11 cellular contexts compared by ENCODE assay signal in genomic region chr2:144548532-144549191, GRCh38. TPM values are rescaled to one million over a fixed set of nuclear protein-coding genes. Genes with fewer than 3 reads are reported as not detected.
DNase-seq lines count a peak whose midpoint lies in the region; ATAC-seq, FAIRE-seq and TF ChIP-seq lines count a peak whose summit lies in the region.
"Had no signal": no experiment of that assay in that cellular context is flagged by ENCODE, and none has a peak within 500 bp of the region (broad histone marks: within the 10 kb centered on the region; RNA-seq: fewer than 3 reads in every experiment).

No MANE protein-coding gene starts in this region.

- H2AFZ ChIP-seq in H1 (ENCODE audit: low read length), result no peak overlapping the region

- no peak overlapping the region for H3K23ac ChIP-seq in H1 (ENCODE audit: insufficient read length)

- no peak overlapping the region for H4K8ac ChIP-seq in H1 (ENCODE audit: extremely low read depth, insufficient read depth, low read length)

- no peak overlapping the region for H3K56ac ChIP-seq in H1 (replicated peaks; ENCODE audit: insufficient read length, low read depth, low read length)

- FAIRE-seq in H1 (lab: Jason Lieb, UNC), result no peak

- H3K27me3 ChIP-seq in H1 (replicated peaks in 1 of 4; ENCODE audit: control insufficient read depth in 3 of 4, extremely low read depth in 1 of 4, insufficient read depth in 3 of 4, low read length in 3 of 4), result no peaks in the 10 kb centered on the region

- H3K36me3 ChIP-seq in H1 (ENCODE audit: control insufficient read depth in 2 of 4, insufficient read depth in 4 of 4, low read length in 3 of 4), result no peaks in the 10 kb centered on the region
- H3K36me3 ChIP-seq: lower lobe of right lung had no signal

- H3K4me3 ChIP-seq in H1 (ENCODE audit: extremely low read depth in 1 of 4, insufficient read depth in 2 of 4, low read depth in 3 of 4, low read length in 4 of 4), result no peak overlapping the region
- H3K4me3 ChIP-seq: lower lobe of right lung had no signal

- no peak for TF ChIP-seq POLR2A in H1 (IDR thresholded peaks at IDR 0.05; ENCODE audit: control extremely low read depth in 1 of 2, low read depth in 2 of 2, low read length in 2 of 2)

- no peak overlapping the region for H2AK5ac ChIP-seq in H1 (ENCODE audit: low read depth, low read length)

- H3K18ac ChIP-seq in H1 (ENCODE audit: extremely low read depth, low read length), result no peak overlapping the region

- H3K23me2 ChIP-seq in H1 (ENCODE audit: low read depth, low read length), result no peaks in the 10 kb centered on the region

- no peak overlapping the region for H3K9ac ChIP-seq in H1 (replicated peaks in 1 of 4; ENCODE audit: extremely low read depth in 1 of 4, low read depth in 3 of 4, low read length in 3 of 4)

- H3K14ac ChIP-seq in H1 (ENCODE audit: insufficient read length), result no peak overlapping the region

- no peak overlapping the region for H4K91ac ChIP-seq in H1 (replicated peaks; ENCODE audit: insufficient read length, low read length)

- H3K4me2 ChIP-seq in H1 (ENCODE audit: insufficient read depth in 1 of 2, low read depth in 2 of 2, low read length in 2 of 2), result no peak overlapping the region

- H2BK120ac ChIP-seq in H1 (replicated peaks; ENCODE audit: low read depth, low read length), result no peak overlapping the region

- H2BK15ac ChIP-seq in H1 (ENCODE audit: low read length), result no peak overlapping the region

- POLR2A ChIA-PET in H1 (lab: Charles Lee; ENCODE audit: partially characterized antibody), result no interaction called here

- no peaks in the 10 kb centered on the region for H4K20me1 ChIP-seq in H1 (replicated peaks in 1 of 2; ENCODE audit: control insufficient read depth in 1 of 2, insufficient read depth in 2 of 2, low read length in 2 of 2)

- ATAC-seq in GM18511 (IDR thresholded peaks at IDR 0.05; ENCODE audit: unreplicated experiment), result peak; percentile 77
- peak; percentile 67 for ATAC-seq in GM21717 (IDR thresholded peaks at IDR 0.05; ENCODE audit: unreplicated experiment)
- peak; percentile 73 for ATAC-seq in HG03571 (IDR thresholded peaks at IDR 0.05; ENCODE audit: unreplicated experiment)
- ATAC-seq: right cardiac atrium had no signal

- DNase-seq in H1 (ENCODE audit: low read depth in 1 of 2, low spot score in 2 of 2) (no peak), mesenteric fat pad (ENCODE audit: low spot score) (no peak), foreskin melanocyte (no peak), NCI-H82 treated with DMSO at 0.1 percent for 48 hours (lab: John Stamatoyannopoulos, UW; ENCODE audit: unreplicated experiment) (no peak)
- no peak for DNase-seq in activated T-cell treated with anti-CD3 and anti-CD28 coated beads, Interleukin-2, amount 50 U/mL, for 1 hour
- DNase-seq: activated CD8-positive, alpha-beta memory T cell treated with anti-CD3 and anti-CD28 coated beads, Interleukin-2, amount 50 U/mL, for 48 hours; lower lobe of right lung; right cardiac atrium had no signal

- H3K4ac ChIP-seq in H1 (replicated peaks; ENCODE audit: insufficient read length, low read depth, low read length), result no peak overlapping the region

- TF ChIP-seq CTCF in H1 (IDR thresholded peaks at IDR 0.05; ENCODE audit: control extremely low read depth in 1 of 3, insufficient read depth in 1 of 3, low read depth in 1 of 3, low read length in 3 of 3), result no peak

- TF ChIP-seq RAD21 in H1 (IDR thresholded peaks at IDR 0.05 in 1 of 2, conservative IDR thresholded peaks at IDR 0.05 in 1 of 2; ENCODE audit: low read depth in 2 of 2, low read length in 2 of 2), result no peak

- no peak overlapping the region for H3K27ac ChIP-seq in H1 (ENCODE audit: low read depth, low read length)
- H3K27ac ChIP-seq: lower lobe of right lung had no signal

- no peak overlapping the region for H2BK5ac ChIP-seq in H1 (ENCODE audit: low read depth, low read length)

- H3K79me2 ChIP-seq in H1 (ENCODE audit: control insufficient read depth in 1 of 2, insufficient read depth in 2 of 2, low read length in 2 of 2), result no peaks in the 10 kb centered on the region

- TF ChIP-seq EP300 in H1 (IDR thresholded peaks at IDR 0.05; ENCODE audit: borderline replicate concordance in 1 of 2, low read depth in 2 of 2, low read length in 2 of 2), result no peak

- H3K9me3 ChIP-seq in H1 (ENCODE audit: insufficient read depth in 2 of 2, low read depth in 1 of 2, low read length in 1 of 2), result no peaks in the 10 kb centered on the region
- H3K9me3 ChIP-seq: lower lobe of right lung had no signal

- CTCF ChIA-PET in H1 (lab: Charles Lee; ENCODE audit: partially characterized antibody), result interaction anchor here (0.8 kb wide), 1 partner anchor 104 kb away, joined by 5 read pairs; no protein-coding TSS in a partner anchor

- H2BK20ac ChIP-seq in H1 (ENCODE audit: low read length), result no peak overlapping the region

- no peak overlapping the region for H2BK12ac ChIP-seq in H1 (ENCODE audit: low read depth, low read length)

- H4K5ac ChIP-seq in H1 (ENCODE audit: insufficient read length, low read depth, low read length), result no peak overlapping the region

- peaks cover 0 to 6% (median 0%) of the 10 kb centered on the region in 4 experiments; a peak in 2 of 7 replicates for H3K4me1 ChIP-seq in H1 (replicated peaks in 1 of 4; ENCODE audit: control insufficient read depth in 3 of 4, insufficient read depth in 4 of 4, low read length in 3 of 4)

- no peaks in the 10 kb centered on the region for H3K79me1 ChIP-seq in H1 (ENCODE audit: low read depth, low read length)

TF ChIP-seq in H1, 55 proteins besides CTCF, POLR2A, EP300 and RAD21:
- no peak for TF ChIP-seq BACH1 (IDR thresholded peaks at IDR 0.05; ENCODE audit: low read length)
- no peak for TF ChIP-seq JUND (IDR thresholded peaks at IDR 0.05; ENCODE audit: low read length)
- TF ChIP-seq KDM1A (IDR thresholded peaks at IDR 0.05; ENCODE audit: borderline replicate concordance, low read length), result 0 out of 2 replicates have a peak, but pooled peaks have one; percentile 24
- TF ChIP-seq SIX5 (IDR thresholded peaks at IDR 0.05; ENCODE audit: low read depth, low read length), result no peak
- no peak for TF ChIP-seq TEAD4 (IDR thresholded peaks at IDR 0.05; ENCODE audit: low read depth, low read length)
- TF ChIP-seq KDM4A (IDR thresholded peaks at IDR 0.05; ENCODE audit: low read depth, low read length, severe bottlenecking), result no peak
- TF ChIP-seq SIRT6 (IDR thresholded peaks at IDR 0.05; ENCODE audit: low read length), result no peak
- no peak for TF ChIP-seq MAFK (IDR thresholded peaks at IDR 0.05; ENCODE audit: low read depth, low read length)
TF ChIP-seq in H1: peak in this region for 1.

RNA-seq across cellular contexts. Expression of gene ZEB2, which starts 28.7 kb away (rescaled TPM):
- total RNA-seq in H1 (2021; fragmentation: NEBNext Ultra II Directional; extraction: Animal tissue kit (Norgen Biotek cat#: 25700)), result 0.13 TPM in 1 of 2 replicates, not detected in the other
- 0.22 and 0.38 TPM in 2 replicates for polyA plus RNA-seq in H1 (2011; rRNA removed)
- 0.40 TPM for polyA plus RNA-seq in H1 (2011; cell fraction: cytosol; rRNA removed)
- 1.00 TPM for polyA plus RNA-seq in H1 (2011; cell fraction: nucleus; rRNA removed)
- polyA plus RNA-seq in H1 (2012, experiment 1 of 2), result 0.46 to 0.78 TPM (median 0.66 TPM) in 4 replicates
- polyA plus RNA-seq in H1 (2012, experiment 2 of 2), result 0.07 TPM
- polyA plus RNA-seq in H1 (2013, experiment 1 of 2), result 0.04 TPM
- polyA plus RNA-seq in H1 (2013, experiment 2 of 2), result 0.04 TPM
- 1.2 and 1.6 TPM in 2 replicates for polyA minus RNA-seq in H1 (2011; rRNA and poly(A)+ RNA removed)
- 1.8 TPM for polyA minus RNA-seq in H1 (2011; cell fraction: cytosol; rRNA and poly(A)+ RNA removed)
- polyA minus RNA-seq in H1 (2011; cell fraction: nucleus; rRNA and poly(A)+ RNA removed), result 3.4 TPM
- total RNA-seq in mesenteric fat pad, result 329 TPM

Comparison
In these comparisons a context has a peak if more than half of its experiments do, and no peak if none do; other contexts are left out.
1. RNA of gene ZEB2, which starts 28.7 kb away (total RNA-seq): 329 TPM in mesenteric fat pad (single experiment); 0.13 TPM in H1; every median in the first group is over 100 times any median in the second.
2. Peak in every context shown above with its lines, with median percentiles within 50 percentile points of each other: ATAC-seq.